In genomic region chr4:186689476-186689875, GRCh38 we compare ENCODE assay signal across 11 cellular contexts. TPM values are rescaled to one million over a fixed set of nuclear protein-coding genes. Genes with fewer than 3 reads are reported as not detected.
DNase-seq lines count a peak whose midpoint lies in the region; ATAC-seq and TF ChIP-seq lines count a peak whose summit lies in the region.
"Had no signal": no experiment of that assay in that cellular context is flagged by ENCODE, and none has a peak within 500 bp of the region (broad histone marks: within the 10 kb centered on the region; RNA-seq: fewer than 3 reads in every experiment).

No MANE protein-coding gene starts in this region.

- no peaks in the 10 kb centered on the region for H3K27me3 Mint-ChIP-seq in natural killer cell treated with Interleukin-12 subunit alpha and Interleukin-12 subunit beta and Interleukin-15 and Interleukin-18, amount 100 ng/mL, for 72 hours
- H3K27me3 Mint-ChIP-seq: naive B cell had no signal

- peaks cover 14% of the 10 kb centered on the region for H3K9me3 Mint-ChIP-seq in natural killer cell treated with Interleukin-12 subunit alpha and Interleukin-12 subunit beta and Interleukin-15 and Interleukin-18, amount 100 ng/mL, for 72 hours

- H3K9me3 ChIP-seq in right atrium auricular region = no peaks in the 10 kb centered on the region
- H3K9me3 ChIP-seq in PC-9 (ENCODE audit: insufficient read depth, low read depth) = no peaks in the 10 kb centered on the region
- H3K9me3 ChIP-seq in tibial artery = no peaks in the 10 kb centered on the region

- H3K27me3 ChIP-seq in H7 (ENCODE audit: control insufficient read depth, insufficient read depth, low read length) = no peaks in the 10 kb centered on the region
- no peaks in the 10 kb centered on the region for H3K27me3 ChIP-seq in right atrium auricular region
- no peaks in the 10 kb centered on the region for H3K27me3 ChIP-seq in PC-9 (ENCODE audit: insufficient read depth, low read depth)
- H3K27me3 ChIP-seq in tibial artery = no peaks in the 10 kb centered on the region

- H3K36me3 ChIP-seq in H7 (replicated peaks; ENCODE audit: control insufficient read depth, insufficient read depth, low read length) = no peaks in the 10 kb centered on the region
- H3K36me3 ChIP-seq in right atrium auricular region = no peaks in the 10 kb centered on the region
- no peaks in the 10 kb centered on the region for H3K36me3 ChIP-seq in PC-9 (ENCODE audit: low read depth)
- H3K36me3 ChIP-seq in tibial artery = peaks cover 0 to 4% (median 0%) of the 10 kb centered on the region in 3 donors

- intact Hi-C loops in sciatic nerve (cut with DNase I) (no loop called here), PC-9 (cut with micrococcal nuclease; ENCODE audit: unreplicated experiment) (loop anchor here (5.0 kb wide), 1 partner anchor 62 kb away; no protein-coding TSS in a partner anchor), tibial artery (cut with DNase I; ENCODE audit: low total_unique reads) (no loop called here)

- H2AFZ ChIP-seq in PC-9 = no peak overlapping the region

- peaks cover 0 to 63% of the 10 kb centered on the region in 2 donors for H3K4me1 ChIP-seq in right atrium auricular region
- H3K4me1 ChIP-seq in PC-9 (replicated peaks; ENCODE audit: insufficient read depth) = peaks cover 15% of the 10 kb centered on the region
- H3K4me1 ChIP-seq in tibial artery = peaks cover 0 to 66% (median 23%) of the 10 kb centered on the region in 4 donors

- ATAC-seq in sciatic nerve = peak; percentile 33
- ATAC-seq in natural killer cell treated with Interleukin-12 subunit alpha and Interleukin-12 subunit beta and Interleukin-15 and Interleukin-18, amount 100 ng/mL, for 72 hours = no peak

- peaks cover 6% of the 10 kb centered on the region for H3K36me3 Mint-ChIP-seq in natural killer cell treated with Interleukin-12 subunit alpha and Interleukin-12 subunit beta and Interleukin-15 and Interleukin-18, amount 100 ng/mL, for 72 hours

- TF ChIP-seq CTCF in right atrium auricular region (IDR thresholded peaks at IDR 0.05) (no peak), PC-9 (conservative IDR thresholded peaks at IDR 0.05) (no peak), tibial artery (IDR thresholded peaks at IDR 0.05) (no peak)

- no peaks in the 10 kb centered on the region for H3F3A ChIP-seq in PC-9 (ENCODE audit: insufficient read depth, low read depth)

- POLR2A ChIA-PET in PC-9 (lab: Charles Lee; ENCODE audit: unreplicated experiment) = interaction anchor here (0.7 kb wide), 1 partner anchor 44 kb away, joined by 3 read pairs; no protein-coding TSS in a partner anchor

- no TSS peak for BruUV-seq in PC-9 (replicated peaks; lab: Mats Ljungman, UMichigan)

- H4K20me1 ChIP-seq in PC-9 (ENCODE audit: insufficient read depth) = no peaks in the 10 kb centered on the region

- H3K4me3 ChIP-seq in H7 (ENCODE audit: insufficient read depth, low read depth, low read length) (no peak overlapping the region), right atrium auricular region (no peak overlapping the region), PC-9 (no peak overlapping the region), tibial artery (no peak overlapping the region)
- H3K4me3 ChIP-seq: skin epidermis had no signal

- CTCF ChIA-PET in PC-9 (lab: Charles Lee) = interaction anchor here (0.5 kb wide), 1 partner anchor 68 kb away, joined by 4 read pairs; no protein-coding TSS in a partner anchor

- peak; percentile 1 for DNase-seq in H7
- peak; percentile 12 for DNase-seq in NCI-H2196 (lab: John Stamatoyannopoulos, UW; ENCODE audit: unreplicated experiment)
- no peak for DNase-seq in right atrium auricular region (ENCODE audit: low spot score)
- no peak for DNase-seq in sciatic nerve (ENCODE audit: low spot score)
- no peak for DNase-seq in effector CD8-positive, alpha-beta T cell (lab: John Stamatoyannopoulos, UW)
- no peak for DNase-seq in PC-9
- no peak for DNase-seq in tibial artery
- DNase-seq in natural killer cell treated with Interleukin-12 subunit alpha and Interleukin-12 subunit beta and Interleukin-15 and Interleukin-18, amount 100 ng/mL, for 72 hours (ENCODE audit: low spot score) = no peak
- DNase-seq: activated CD4-positive, CD25-positive, alpha-beta regulatory T cell; naive B cell had no signal

- H3K4me3 Mint-ChIP-seq in natural killer cell treated with Interleukin-12 subunit alpha and Interleukin-12 subunit beta and Interleukin-15 and Interleukin-18, amount 100 ng/mL, for 72 hours = no peak overlapping the region
- H3K4me3 Mint-ChIP-seq: naive B cell had no signal

- no peak overlapping the region for H3K4me2 ChIP-seq in PC-9

- no peaks in the 10 kb centered on the region for H3K9me2 ChIP-seq in PC-9 (ENCODE audit: insufficient read depth)

- no peak overlapping the region for H3K27ac Mint-ChIP-seq in natural killer cell treated with Interleukin-12 subunit alpha and Interleukin-12 subunit beta and Interleukin-15 and Interleukin-18, amount 100 ng/mL, for 72 hours
- H3K27ac Mint-ChIP-seq: naive B cell had no signal

- no peaks in the 10 kb centered on the region for H3K4me1 Mint-ChIP-seq in natural killer cell treated with Interleukin-12 subunit alpha and Interleukin-12 subunit beta and Interleukin-15 and Interleukin-18, amount 100 ng/mL, for 72 hours (ENCODE audit: low read depth in 2 of 2)
- H3K4me1 Mint-ChIP-seq: naive B cell had no signal

- H3K79me2 ChIP-seq in PC-9 (ENCODE audit: low read depth) = 0 out of 2 replicates have a peak, but pooled peaks cover 10% of the 10 kb centered on the region

- H3K27ac ChIP-seq in right atrium auricular region (peak overlapping the region; percentile 52 to 63), PC-9 (no peak overlapping the region), tibial artery (no peak overlapping the region)
- H3K27ac ChIP-seq: skin epidermis had no signal

RNA-seq across cellular contexts. Expression of gene FAT1, which starts 34.2 kb away (rescaled TPM):
- 83.9 and 108 TPM in 2 replicates for total RNA-seq in H7 (2014; rRNA removed; shearing (Covaris generic))
- total RNA-seq in right atrium auricular region (10 to 100 TPM; 70.3 to 89.5 TPM), sciatic nerve (151 TPM), PC-9 (2021) (59.5 and 73.2 TPM in 2 replicates)
- not detected for total RNA-seq in natural killer cell treated with Interleukin-12 subunit alpha and Interleukin-12 subunit beta and Interleukin-15 and Interleukin-18, amount 100 ng/mL, for 72 hours

Comparison
In these comparisons a context has a peak if more than half of its experiments do, and no peak if none do; other contexts are left out.
1. DNase-seq: peak in H7 (single experiment) and NCI-H2196 (single experiment); none in right atrium auricular region (single experiment), sciatic nerve (single experiment), effector CD8-positive, alpha-beta T cell (single experiment), PC-9 (0 of 2), tibial artery (0 of 2) and natural killer cell treated with Interleukin-12 subunit alpha and Interleukin-12 subunit beta and Interleukin-15 and Interleukin-18, amount 100 ng/mL, for 72 hours (single experiment).
2. H3K27ac ChIP-seq: peak in right atrium auricular region (2 of 2); none in PC-9 (single experiment) and tibial artery (0 of 2).
3. RNA of gene FAT1, which starts 34.2 kb away (total RNA-seq): 151 TPM in sciatic nerve (single experiment), 70.3 to 89.5 TPM in right atrium auricular region, 83.9 to 108 TPM in H7 and 59.5 to 73.2 TPM in PC-9; not detected in natural killer cell treated with Interleukin-12 subunit alpha and Interleukin-12 subunit beta and Interleukin-15 and Interleukin-18, amount 100 ng/mL, for 72 hours; every median in the first group is over 10 times any median in the second.